17 cellular contexts compared by ENCODE assay signal in the genomic region with DNA sequence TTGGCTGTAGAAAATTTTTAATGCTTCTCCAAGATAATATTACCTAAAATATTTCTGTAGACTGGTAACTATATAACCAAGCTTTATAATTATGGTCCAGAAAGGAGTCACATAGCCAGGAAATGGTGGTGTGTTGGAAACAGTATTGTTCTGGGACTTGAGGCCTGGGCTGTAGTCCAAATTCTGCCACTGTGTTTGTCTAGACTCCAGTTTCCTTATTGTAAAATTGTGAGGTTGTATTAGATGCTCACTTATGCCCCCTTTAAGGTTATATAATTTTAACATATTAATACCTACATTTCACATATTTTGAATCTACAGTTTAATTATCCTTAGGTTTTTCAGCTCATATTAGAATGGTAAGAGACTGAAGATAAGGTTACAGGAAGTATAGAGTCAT. TPM values are rescaled to one million over a fixed set of nuclear protein-coding genes. Genes with fewer than 3 reads are reported as not detected.
A peak's percentile ranks its signal among the peaks of the same experiment; 100 is the strongest.
DNase-seq lines count a peak whose midpoint lies in the region; ATAC-seq, FAIRE-seq and TF ChIP-seq lines count a peak whose summit lies in the region.
"Had no signal": no experiment of that assay in that cellular context is flagged by ENCODE, and none has a peak within 500 bp of the region (broad histone marks: within the 10 kb centered on the region; RNA-seq: fewer than 3 reads in every experiment).

No MANE protein-coding gene starts in this region.

- CTCF ChIA-PET in activated CD8-positive, alpha-beta memory T cell treated with anti-CD3 and anti-CD28 coated beads, Interleukin-2, amount 10 ng/mL, durations not matched to agents 7 days and 5 days (lab: Charles Lee), result no interaction called here

- H3K27ac Mint-ChIP-seq in activated CD8-positive, alpha-beta memory T cell treated with anti-CD3 and anti-CD28 coated beads, Interleukin-2, amount 10 ng/mL, durations not matched to agents 7 days and 5 days, result no peak overlapping the region
- H3K27ac Mint-ChIP-seq: B cell, brain, type B pancreatic cell had no signal

- H3K4me3 ChIP-seq in cardiac fibroblast (replicated peaks in 1 of 2; ENCODE audit: low read depth in 2 of 2, low read length in 2 of 2) (no peak overlapping the region), mucosa of descending colon (no peak overlapping the region), esophagus muscularis mucosa (no peak overlapping the region)
- H3K4me3 ChIP-seq: SJSA1 had no signal

- no peak for TF ChIP-seq EP300 in esophagus muscularis mucosa (IDR thresholded peaks at IDR 0.05)

- peak; percentile 64 for ATAC-seq in mucosa of descending colon
- ATAC-seq in activated CD8-positive, alpha-beta memory T cell treated with anti-CD3 and anti-CD28 coated beads, Interleukin-2, amount 10 ng/mL, durations not matched to agents 7 days and 5 days, result no peak

- H3K27ac ChIP-seq in esophagus muscularis mucosa (replicated peaks in 1 of 4), result no peak overlapping the region
- H3K27ac ChIP-seq: SJSA1 had no signal

- H3K36me3 Mint-ChIP-seq in activated CD8-positive, alpha-beta memory T cell treated with anti-CD3 and anti-CD28 coated beads, Interleukin-2, amount 10 ng/mL, durations not matched to agents 7 days and 5 days, result peaks cover 27% of the 10 kb centered on the region

- H3K9me3 ChIP-seq in mucosa of descending colon (no peaks in the 10 kb centered on the region), esophagus muscularis mucosa (no peaks in the 10 kb centered on the region)
- H3K9me3 ChIP-seq: SJSA1 had no signal

- in situ Hi-C loops in KBM-7 (cut with MboI; ENCODE audit: low pct_unique_long_range_greater_than_20kb, low sequenced_read_pairs), result no loop called here

- no peaks in the 10 kb centered on the region for H3K27me3 ChIP-seq in esophagus muscularis mucosa
- H3K27me3 ChIP-seq: SJSA1 had no signal

- no peak for TF ChIP-seq POLR2A in esophagus muscularis mucosa (IDR thresholded peaks at IDR 0.05; ENCODE audit: low read depth)

- H3K27me3 Mint-ChIP-seq in activated CD8-positive, alpha-beta memory T cell treated with anti-CD3 and anti-CD28 coated beads, Interleukin-2, amount 10 ng/mL, durations not matched to agents 7 days and 5 days, result no peaks in the 10 kb centered on the region
- H3K27me3 Mint-ChIP-seq: B cell, brain, type B pancreatic cell had no signal

- H3K4me3 Mint-ChIP-seq in activated CD8-positive, alpha-beta memory T cell treated with anti-CD3 and anti-CD28 coated beads, Interleukin-2, amount 10 ng/mL, durations not matched to agents 7 days and 5 days, result no peak overlapping the region
- H3K4me3 Mint-ChIP-seq: B cell, brain, type B pancreatic cell had no signal

- intact Hi-C loops in mucosa of descending colon (cut with DNase I, micrococcal nuclease) (no loop called here), esophagus muscularis mucosa (cut with DNase I) (no loop called here)

- no peaks in the 10 kb centered on the region for H3K9me3 Mint-ChIP-seq in activated CD8-positive, alpha-beta memory T cell treated with anti-CD3 and anti-CD28 coated beads, Interleukin-2, amount 10 ng/mL, durations not matched to agents 7 days and 5 days (ENCODE audit: low read depth)
- H3K9me3 Mint-ChIP-seq: type B pancreatic cell had no signal

- no peak for FAIRE-seq in frontal cortex (lab: Jason Lieb, UNC)

- DNase-seq in H4 (ENCODE audit: low spot score) (peak; percentile 7), NCI-H2029 treated with DMSO at 0.1 percent for 48 hours (lab: John Stamatoyannopoulos, UW) (peak; percentile 75), cardiac fibroblast (ENCODE audit: low read depth in 2 of 2) (peak; percentile 55 to 63), mucosa of descending colon (peak in 1 of 3 donors; percentile 43), KBM-7 (no peak), esophagus muscularis mucosa (ENCODE audit: extremely low spot score) (no peak), frontal cortex (ENCODE audit: low spot score in 2 of 2) (no peak)
- no peak for DNase-seq in activated CD8-positive, alpha-beta memory T cell treated with anti-CD3 and anti-CD28 coated beads, Interleukin-2, amount 10 ng/mL, durations not matched to agents 7 days and 5 days
- DNase-seq: activated naive CD4-positive, alpha-beta T cell; HCEC 1CT; NCI-H1105; stimulated activated naive CD4-positive, alpha-beta T cell; T1000 had no signal

- H3K4me1 ChIP-seq in mucosa of descending colon (ENCODE audit: low read depth), result peaks cover 3% of the 10 kb centered on the region
- H3K4me1 ChIP-seq in esophagus muscularis mucosa, result peaks cover 0 to 6% (median 0%) of the 10 kb centered on the region in 4 donors
- H3K4me1 ChIP-seq: SJSA1 had no signal

- TF ChIP-seq CTCF in cardiac fibroblast (IDR thresholded peaks at IDR 0.05; ENCODE audit: low read depth, low read length) (no peak), mucosa of descending colon (IDR thresholded peaks at IDR 0.05) (no peak), esophagus muscularis mucosa (IDR thresholded peaks at IDR 0.05) (no peak)

- H3K36me3 ChIP-seq in mucosa of descending colon (ENCODE audit: low read depth) (no peaks in the 10 kb centered on the region), esophagus muscularis mucosa (peaks cover 0 to 17% (median 10%) of the 10 kb centered on the region in 4 donors)

- peaks cover 3% of the 10 kb centered on the region for H3K4me1 Mint-ChIP-seq in activated CD8-positive, alpha-beta memory T cell treated with anti-CD3 and anti-CD28 coated beads, Interleukin-2, amount 10 ng/mL, durations not matched to agents 7 days and 5 days
- H3K4me1 Mint-ChIP-seq: brain had no signal

RNA-seq across cellular contexts. Expression of gene STX17, which starts 42.4 kb away (rescaled TPM):
- 14.2 and 17.9 TPM in 2 replicates for total RNA-seq in H4 (2014; rRNA removed; shearing (Covaris generic))
- total RNA-seq in mucosa of descending colon, result 10 to 100 TPM; 29.0 to 52.8 (median 46.9) TPM
- total RNA-seq in activated CD8-positive, alpha-beta memory T cell treated with anti-CD3 and anti-CD28 coated beads, Interleukin-2, amount 10 ng/mL, durations not matched to agents 7 days and 5 days, result 10 to 100 TPM; 32.0 to 37.0 TPM
- total RNA-seq in esophagus muscularis mucosa, result 10 to 100 TPM; 29.3 to 46.7 (median 38.4) TPM
- total RNA-seq in frontal cortex, result 14.7 TPM

Comparison
In these comparisons a context has a peak if more than half of its experiments do, and no peak if none do; other contexts are left out.
1. DNase-seq: peak in H4 (single experiment), NCI-H2029 treated with DMSO at 0.1 percent for 48 hours (single experiment) and cardiac fibroblast (2 of 2); none in KBM-7 (single experiment), activated CD8-positive, alpha-beta memory T cell treated with anti-CD3 and anti-CD28 coated beads, Interleukin-2, amount 10 ng/mL, durations not matched to agents 7 days and 5 days (single experiment), esophagus muscularis mucosa (single experiment) and frontal cortex (0 of 2).